ENCODE assay signal across 22 cellular contexts in genomic region chr11:95322546-95322945, GRCh38.
DNase-seq lines count a peak whose midpoint lies in the region; ATAC-seq, FAIRE-seq and TF ChIP-seq lines count a peak whose summit lies in the region.
"Had no signal": no experiment of that assay in that cellular context is flagged by ENCODE, and none has a peak within 500 bp of the region (broad histone marks: within the 10 kb centered on the region; RNA-seq: fewer than 3 reads in every experiment).

No MANE protein-coding gene starts in this region.

- no peak overlapping the region for H2AFZ ChIP-seq in astrocyte (ENCODE audit: low read depth, low read length)

- H3K27me3 ChIP-seq in astrocyte (ENCODE audit: insufficient read depth, low read length) (no peaks in the 10 kb centered on the region), gastroesophageal sphincter (no peaks in the 10 kb centered on the region), skeletal muscle satellite cell (ENCODE audit: control insufficient read depth, insufficient read depth, low read length) (peaks cover 13% of the 10 kb centered on the region), esophagus squamous epithelium (no peaks in the 10 kb centered on the region)
- H3K27me3 ChIP-seq: ascending aorta, SJSA1, transverse colon had no signal

- H3K27ac Mint-ChIP-seq in activated naive CD8-positive, alpha-beta T cell treated with anti-CD3 and anti-CD28 coated beads, Interleukin-2, amount 50 U/mL, for 24 hours, result peak overlapping the region; percentile 4
- no peak overlapping the region for H3K27ac Mint-ChIP-seq in activated naive CD8-positive, alpha-beta T cell treated with anti-CD3 and anti-CD28 coated beads for 36 hours
- peak overlapping the region; percentile 1 for H3K27ac Mint-ChIP-seq in astrocyte (ENCODE audit: unreplicated experiment)
- H3K27ac Mint-ChIP-seq: activated B cell treated with CpG ODN at 0.5 μM for 24 hours; activated CD4-positive, alpha-beta memory T cell treated with anti-CD3 and anti-CD28 coated beads, Interleukin-2, amount 10 ng/mL, durations not matched to agents 7 days and 5 days; activated naive CD4-positive, alpha-beta T cell treated with anti-CD3 and anti-CD28 coated beads for 36 hours had no signal

- no peak for DNase-seq in activated naive CD8-positive, alpha-beta T cell treated with anti-CD3 and anti-CD28 coated beads, Interleukin-2, amount 50 U/mL, for 24 hours
- DNase-seq in activated naive CD8-positive, alpha-beta T cell treated with anti-CD3 and anti-CD28 coated beads for 36 hours, result no peak
- DNase-seq in astrocyte (ENCODE audit: low read depth) (peak; percentile 82), NOMO-1 treated with dmso at 0.1 percent for 144 hours (lab: John Stamatoyannopoulos, UW; ENCODE audit: unreplicated experiment) (no peak), esophagus squamous epithelium (lab: John Stamatoyannopoulos, UW) (no peak)
- no peak for DNase-seq in activated CD4-positive, CD25-positive, alpha-beta regulatory T cell treated with anti-CD3 and anti-CD28 coated beads, Interleukin-2, amount 50 U/mL, for 72 hours
- DNase-seq: 8988T; activated B cell treated with CpG ODN at 0.5 μM for 24 hours; activated CD4-positive, alpha-beta memory T cell treated with anti-CD3 and anti-CD28 coated beads, Interleukin-2, amount 10 ng/mL, durations not matched to agents 7 days and 5 days; activated naive CD4-positive, alpha-beta T cell treated with anti-CD3 and anti-CD28 coated beads for 36 hours; C1 segment of cervical spinal cord; NCI-H1436; NCI-H69; right cardiac atrium; stimulated activated naive CD4-positive, alpha-beta T cell; transverse colon had no signal

- no peaks in the 10 kb centered on the region for H3K9me3 Mint-ChIP-seq in activated naive CD8-positive, alpha-beta T cell treated with anti-CD3 and anti-CD28 coated beads, Interleukin-2, amount 50 U/mL, for 24 hours
- peaks cover 3% of the 10 kb centered on the region for H3K9me3 Mint-ChIP-seq in activated naive CD8-positive, alpha-beta T cell treated with anti-CD3 and anti-CD28 coated beads for 36 hours
- H3K9me3 Mint-ChIP-seq in astrocyte (ENCODE audit: unreplicated experiment), result peaks cover 6% of the 10 kb centered on the region
- H3K9me3 Mint-ChIP-seq: activated B cell treated with CpG ODN at 0.5 μM for 24 hours; activated CD4-positive, alpha-beta memory T cell treated with anti-CD3 and anti-CD28 coated beads, Interleukin-2, amount 10 ng/mL, durations not matched to agents 7 days and 5 days; activated naive CD4-positive, alpha-beta T cell treated with anti-CD3 and anti-CD28 coated beads for 36 hours had no signal

- no peak overlapping the region for H3K4me3 Mint-ChIP-seq in activated naive CD8-positive, alpha-beta T cell treated with anti-CD3 and anti-CD28 coated beads, Interleukin-2, amount 50 U/mL, for 24 hours
- no peak overlapping the region for H3K4me3 Mint-ChIP-seq in activated naive CD8-positive, alpha-beta T cell treated with anti-CD3 and anti-CD28 coated beads for 36 hours
- H3K4me3 Mint-ChIP-seq in astrocyte (ENCODE audit: unreplicated experiment), result no peak overlapping the region
- H3K4me3 Mint-ChIP-seq: activated B cell treated with CpG ODN at 0.5 μM for 24 hours; activated CD4-positive, alpha-beta memory T cell treated with anti-CD3 and anti-CD28 coated beads, Interleukin-2, amount 10 ng/mL, durations not matched to agents 7 days and 5 days; activated naive CD4-positive, alpha-beta T cell treated with anti-CD3 and anti-CD28 coated beads for 36 hours had no signal

- H3K4me3 ChIP-seq in astrocyte (ENCODE audit: insufficient read depth, low read depth, low read length) (no peak overlapping the region), gastroesophageal sphincter (no peak overlapping the region), skeletal muscle satellite cell (ENCODE audit: low read length) (no peak overlapping the region), esophagus squamous epithelium (no peak overlapping the region)
- H3K4me3 ChIP-seq: ascending aorta, coronary artery, SJSA1, transverse colon had no signal

- peak; percentile 68 for FAIRE-seq in astrocyte (lab: Jason Lieb, UNC)
- FAIRE-seq: endothelial cell of umbilical vein had no signal

- no peaks in the 10 kb centered on the region for H4K20me1 ChIP-seq in astrocyte (ENCODE audit: insufficient read depth, low read length)

- H3K79me2 ChIP-seq in astrocyte (ENCODE audit: insufficient read depth, low read length), result no peaks in the 10 kb centered on the region

- H3K4me2 ChIP-seq in astrocyte (ENCODE audit: low read length) (peak overlapping the region; percentile 42), skeletal muscle satellite cell (ENCODE audit: low read length) (peak overlapping the region; percentile 6)

- H3K27ac ChIP-seq in astrocyte (ENCODE audit: low read depth, low read length) (no peak overlapping the region), gastroesophageal sphincter (no peak overlapping the region), esophagus squamous epithelium (no peak overlapping the region)
- H3K27ac ChIP-seq: ascending aorta, coronary artery, SJSA1, transverse colon had no signal

- TF ChIP-seq POLR2A in gastroesophageal sphincter (IDR thresholded peaks at IDR 0.05) (no peak), esophagus squamous epithelium (IDR thresholded peaks at IDR 0.05) (no peak)

- peak; percentile 40 for ATAC-seq in activated naive CD8-positive, alpha-beta T cell treated with anti-CD3 and anti-CD28 coated beads, Interleukin-2, amount 50 U/mL, for 24 hours
- ATAC-seq in gastroesophageal sphincter, result peak; percentile 43

- TF ChIP-seq EP300 in gastroesophageal sphincter (IDR thresholded peaks at IDR 0.05), result no peak

- H3K9me3 ChIP-seq in astrocyte (ENCODE audit: insufficient read depth, low read depth, low read length) (no peaks in the 10 kb centered on the region), gastroesophageal sphincter (no peaks in the 10 kb centered on the region), skeletal muscle satellite cell (replicated peaks; ENCODE audit: low read length) (no peaks in the 10 kb centered on the region), esophagus squamous epithelium (no peaks in the 10 kb centered on the region)
- H3K9me3 ChIP-seq: ascending aorta, SJSA1, transverse colon had no signal

- H3K4me1 ChIP-seq in astrocyte (ENCODE audit: insufficient read depth, low read length), result peaks cover 9% of the 10 kb centered on the region
- H3K4me1 ChIP-seq in gastroesophageal sphincter, result peaks cover 0 to 7% (median 4%) of the 10 kb centered on the region in 3 donors
- H3K4me1 ChIP-seq in skeletal muscle satellite cell (ENCODE audit: control insufficient read depth, insufficient read depth, low read length), result peaks cover 6% of the 10 kb centered on the region
- H3K4me1 ChIP-seq in esophagus squamous epithelium, result peaks cover 0 to 18% (median 0%) of the 10 kb centered on the region in 3 donors
- H3K4me1 ChIP-seq: ascending aorta, SJSA1 had no signal

- peaks cover 7% of the 10 kb centered on the region for H3K4me1 Mint-ChIP-seq in activated naive CD8-positive, alpha-beta T cell treated with anti-CD3 and anti-CD28 coated beads, Interleukin-2, amount 50 U/mL, for 24 hours
- H3K4me1 Mint-ChIP-seq in activated naive CD8-positive, alpha-beta T cell treated with anti-CD3 and anti-CD28 coated beads for 36 hours, result no peaks in the 10 kb centered on the region
- peaks cover 6% of the 10 kb centered on the region for H3K4me1 Mint-ChIP-seq in astrocyte (ENCODE audit: low read depth, unreplicated experiment)
- H3K4me1 Mint-ChIP-seq: activated CD4-positive, alpha-beta memory T cell treated with anti-CD3 and anti-CD28 coated beads, Interleukin-2, amount 10 ng/mL, durations not matched to agents 7 days and 5 days had no signal

- H3K36me3 ChIP-seq in astrocyte (ENCODE audit: insufficient read depth, low read length), result no peaks in the 10 kb centered on the region
- H3K36me3 ChIP-seq in gastroesophageal sphincter, result no peaks in the 10 kb centered on the region
- H3K36me3 ChIP-seq in skeletal muscle satellite cell (ENCODE audit: insufficient read depth, low read length), result no peaks in the 10 kb centered on the region
- H3K36me3 ChIP-seq in esophagus squamous epithelium, result no peaks in the 10 kb centered on the region
- H3K36me3 ChIP-seq: ascending aorta, SJSA1, transverse colon had no signal

- H3K9ac ChIP-seq in astrocyte (ENCODE audit: low read length) (no peak overlapping the region), skeletal muscle satellite cell (ENCODE audit: low read depth, low read length) (no peak overlapping the region)

- H3K36me3 Mint-ChIP-seq in activated naive CD8-positive, alpha-beta T cell treated with anti-CD3 and anti-CD28 coated beads, Interleukin-2, amount 50 U/mL, for 24 hours (ENCODE audit: low read depth), result no peaks in the 10 kb centered on the region
- no peaks in the 10 kb centered on the region for H3K36me3 Mint-ChIP-seq in activated naive CD8-positive, alpha-beta T cell treated with anti-CD3 and anti-CD28 coated beads for 36 hours
- H3K36me3 Mint-ChIP-seq in astrocyte (ENCODE audit: low read depth, unreplicated experiment), result no peaks in the 10 kb centered on the region

- no peaks in the 10 kb centered on the region for H3K27me3 Mint-ChIP-seq in activated naive CD8-positive, alpha-beta T cell treated with anti-CD3 and anti-CD28 coated beads, Interleukin-2, amount 50 U/mL, for 24 hours
- H3K27me3 Mint-ChIP-seq in activated naive CD8-positive, alpha-beta T cell treated with anti-CD3 and anti-CD28 coated beads for 36 hours, result no peaks in the 10 kb centered on the region
- no peaks in the 10 kb centered on the region for H3K27me3 Mint-ChIP-seq in astrocyte (ENCODE audit: low read depth, unreplicated experiment)
- H3K27me3 Mint-ChIP-seq: activated B cell treated with CpG ODN at 0.5 μM for 24 hours had no signal

- intact Hi-C loops in esophagus squamous epithelium (cut with DNase I), result no loop called here

- TF ChIP-seq CTCF in astrocyte (IDR thresholded peaks at IDR 0.05; ENCODE audit: insufficient read depth, low read depth, low read length), result no peak
- no peak for TF ChIP-seq CTCF in gastroesophageal sphincter (IDR thresholded peaks at IDR 0.05)
- no peak for TF ChIP-seq CTCF in esophagus squamous epithelium (IDR thresholded peaks at IDR 0.05)
